Comparison of ENCODE assay signal across 8 cellular contexts in the genomic region with DNA sequence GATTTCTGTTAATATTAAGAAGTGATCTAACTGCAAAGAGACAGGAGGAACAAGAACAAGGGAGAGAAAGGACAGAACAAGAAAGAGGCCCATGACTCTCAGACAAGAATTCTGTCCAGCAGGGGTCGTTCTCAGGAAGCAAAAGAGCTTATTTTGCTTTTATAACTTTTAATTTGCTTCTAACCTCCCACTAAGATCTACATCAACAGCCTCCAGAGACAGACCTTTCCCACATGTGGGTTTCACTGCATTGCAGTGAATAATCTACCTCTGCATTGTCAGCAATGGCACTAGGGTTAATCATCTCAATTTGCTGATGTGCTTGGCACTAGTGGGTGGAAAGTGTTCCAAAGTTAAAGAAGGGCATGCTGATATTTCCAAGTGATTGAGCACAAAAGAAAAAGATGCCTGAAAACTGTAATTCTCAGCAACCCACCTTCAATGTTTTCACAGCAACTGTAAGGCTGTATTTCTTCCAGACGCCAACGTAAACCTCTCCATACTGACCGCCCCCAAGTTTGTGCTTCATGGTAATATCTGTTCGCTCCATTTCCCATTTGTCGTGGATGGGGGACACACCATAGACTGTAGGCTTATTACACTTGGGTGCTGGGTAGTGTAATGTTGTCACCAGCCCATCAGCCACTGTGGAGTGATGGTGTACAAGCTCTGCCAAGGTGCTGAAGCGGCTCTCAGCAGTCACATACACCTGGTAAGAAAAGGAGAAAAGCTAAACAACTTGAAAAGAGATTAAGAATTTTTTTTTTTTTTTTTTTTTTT. TPM values are rescaled to one million over a fixed set of nuclear protein-coding genes. Genes with fewer than 3 reads are reported as not detected.
DNase-seq lines count a peak whose midpoint lies in the region; ATAC-seq and TF ChIP-seq lines count a peak whose summit lies in the region.

No MANE protein-coding gene starts in this region.

- CTCF ChIA-PET in SK-N-SH (lab: Yijun Ruan, JAX): interaction anchor here (0.6 to 4.4 kb wide), 30 partner anchors 9 to 248 kb away, joined by 3 to 31 read pairs (median 4); a partner anchor contains a TSS

- H3K79me2 ChIP-seq in GM23338 (replicated peaks; ENCODE audit: insufficient read depth) (no peaks in the 10 kb centered on the region; the same call in 1 of the 2 replicates), SK-N-SH (ENCODE audit: insufficient read depth) (peaks cover 83% of the 10 kb centered on the region)

- H3K4me1 ChIP-seq in GM23338 (ENCODE audit: insufficient read depth): peaks cover 24% of the 10 kb centered on the region
- H3K4me1 ChIP-seq in SK-N-SH (ENCODE audit: control insufficient read depth in 1 of 2, insufficient read depth in 2 of 2, low read depth in 1 of 2, low read length in 1 of 2): peaks cover 4 to 9% of the 10 kb centered on the region in 2 experiments; a peak in 3 of 4 replicates

- peak overlapping the region; percentile 47; the same call in 1 of the 2 replicates for H3K27ac ChIP-seq in GM23338 (ENCODE audit: low read depth)
- H3K27ac ChIP-seq in SK-N-SH (ENCODE audit: low read depth in 2 of 2, low read length in 1 of 2): peak overlapping the region in 1 of 2 experiments; percentile 54; a peak in 2 of 4 replicates

- H3K4me1 Mint-ChIP-seq in GM23338 (peaks cover 5% of the 10 kb centered on the region), mesothelial cell of epicardium (no peaks in the 10 kb centered on the region), type B pancreatic cell (ENCODE audit: unreplicated experiment) (peaks cover 10% of the 10 kb centered on the region)

- no peaks in the 10 kb centered on the region for H3K9me3 ChIP-seq in SK-N-SH

- H3K4me3 ChIP-seq in GM23338 (no peak overlapping the region), SK-N-SH (ENCODE audit: low read depth in 2 of 2, low read length in 1 of 2) (no peak overlapping the region)

- ATAC-seq in GM23338: peak; percentile 62
- ATAC-seq in HG03460 (IDR thresholded peaks at IDR 0.05; ENCODE audit: unreplicated experiment): no peak
- no peak for ATAC-seq in GM19467 (IDR thresholded peaks at IDR 0.05; ENCODE audit: unreplicated experiment)

- TF ChIP-seq EP300 in SK-N-SH (IDR thresholded peaks at IDR 0.05; ENCODE audit: borderline replicate concordance in 1 of 2, low read depth in 1 of 2, low read length in 1 of 2): no peak

- H3K36me3 Mint-ChIP-seq in GM23338 (ENCODE audit: low read depth): peaks cover 26% of the 10 kb centered on the region
- H3K36me3 Mint-ChIP-seq in mesothelial cell of epicardium: peaks cover 21% of the 10 kb centered on the region
- peaks cover 22% of the 10 kb centered on the region for H3K36me3 Mint-ChIP-seq in type B pancreatic cell

- H4K20me1 ChIP-seq in GM23338 (replicated peaks; ENCODE audit: insufficient read depth): no peaks in the 10 kb centered on the region
- H4K20me1 ChIP-seq in SK-N-SH (ENCODE audit: insufficient read depth): 0 out of 2 replicates have a peak, but pooled peaks cover 3% of the 10 kb centered on the region

- peak; percentile 69 for TF ChIP-seq CTCF in AG09319 (IDR thresholded peaks at IDR 0.05; ENCODE audit: low read depth, low read length)
- peak; percentile 70 to 75 for TF ChIP-seq CTCF in GM23338 (conservative IDR thresholded peaks at IDR 0.05; ENCODE audit: low read depth in 2 of 2)
- peak; percentile 81 for TF ChIP-seq CTCF in SK-N-SH (IDR thresholded peaks at IDR 0.05)
- TF ChIP-seq CTCF in mesothelial cell of epicardium (IDR thresholded peaks at IDR 0.05; ENCODE audit: unreplicated experiment): peak; percentile 49
- TF ChIP-seq CTCF in type B pancreatic cell (conservative IDR thresholded peaks at IDR 0.05): peak; percentile 76

- H3K36me3 ChIP-seq in GM23338 (ENCODE audit: insufficient read depth) (peaks cover 16% of the 10 kb centered on the region), SK-N-SH (replicated peaks in 1 of 2; ENCODE audit: control insufficient read depth in 1 of 2, insufficient read depth in 2 of 2, low read length in 1 of 2) (peaks cover 41 to 82% of the 10 kb centered on the region in 2 experiments)

- TF ChIP-seq RAD21 in SK-N-SH (IDR thresholded peaks at IDR 0.05; ENCODE audit: low read length): peak; percentile 78

- POLR2A ChIA-PET in SK-N-SH (lab: Yijun Ruan, JAX): no interaction called here

- no peaks in the 10 kb centered on the region for H3K9me3 Mint-ChIP-seq in GM23338
- H3K9me3 Mint-ChIP-seq in mesothelial cell of epicardium: no peaks in the 10 kb centered on the region
- no peaks in the 10 kb centered on the region for H3K9me3 Mint-ChIP-seq in type B pancreatic cell

- H3K27me3 Mint-ChIP-seq in GM23338 (ENCODE audit: insufficient read depth, low read depth, poor library complexity) (no peaks in the 10 kb centered on the region), mesothelial cell of epicardium (ENCODE audit: low read depth) (no peaks in the 10 kb centered on the region), type B pancreatic cell (no peaks in the 10 kb centered on the region)

- H3K27ac Mint-ChIP-seq in GM23338: no peak overlapping the region
- H3K27ac Mint-ChIP-seq in mesothelial cell of epicardium: no peak overlapping the region
- peak overlapping the region; percentile 6 for H3K27ac Mint-ChIP-seq in type B pancreatic cell

- no peak overlapping the region for H3K4me3 Mint-ChIP-seq in GM23338
- H3K4me3 Mint-ChIP-seq in mesothelial cell of epicardium: no peak overlapping the region
- no peak overlapping the region for H3K4me3 Mint-ChIP-seq in type B pancreatic cell

- WGBS in SK-N-SH (ENCODE audit: low lambda C conversion rate): 84% methylated on average over 7 of the region's 7 CpGs

- H2AFZ ChIP-seq in GM23338 (no peak overlapping the region), SK-N-SH (ENCODE audit: low read depth) (no peak overlapping the region)

- H3K9me2 ChIP-seq in GM23338 (ENCODE audit: insufficient read depth) (no peaks in the 10 kb centered on the region), SK-N-SH (no peaks in the 10 kb centered on the region)

- H3K9ac ChIP-seq in SK-N-SH: no peak overlapping the region

- no peaks in the 10 kb centered on the region for H3K27me3 ChIP-seq in GM23338 (ENCODE audit: insufficient read depth)
- H3K27me3 ChIP-seq in SK-N-SH (ENCODE audit: insufficient read depth): no peaks in the 10 kb centered on the region

- H3F3A ChIP-seq in GM23338 (replicated peaks; ENCODE audit: low read depth): peaks cover 5% of the 10 kb centered on the region; the same call in 1 of the 2 replicates
- H3F3A ChIP-seq in SK-N-SH (replicated peaks; ENCODE audit: insufficient read depth): peaks cover 13% of the 10 kb centered on the region

- H3K4me2 ChIP-seq in GM23338: no peak overlapping the region
- H3K4me2 ChIP-seq in SK-N-SH: no peak overlapping the region; the same call in 1 of the 2 replicates

- peak; percentile 43 for DNase-seq in AG09319 (ENCODE audit: extremely low read depth, low read depth)
- peak; percentile 79 for DNase-seq in GM23338 (ENCODE audit: low spot score)
- DNase-seq in SK-N-SH: peak; percentile 42
- peak; percentile 56 for DNase-seq in dedifferentiated amniotic fluid mesenchymal stem cell (ENCODE audit: extremely low spot score)
- DNase-seq in mesothelial cell of epicardium (ENCODE audit: low spot score in 2 of 2, unreplicated experiment in 2 of 2): no peak
- no peak for DNase-seq in type B pancreatic cell (ENCODE audit: extremely low spot score, unreplicated experiment)

TF ChIP-seq in GM23338, 12 proteins besides CTCF, POLR2A, EP300 and RAD21 (continues in another document):
- TF ChIP-seq JUNB (IDR thresholded peaks at IDR 0.05; ENCODE audit: unreplicated experiment): no peak
- no peak for TF ChIP-seq EZH2 (IDR thresholded peaks at IDR 0.05; ENCODE audit: low read depth, unreplicated experiment)
- no peak for TF ChIP-seq POLR2AphosphoS5 (IDR thresholded peaks at IDR 0.05; ENCODE audit: low read depth)

TF ChIP-seq in SK-N-SH, 30 proteins besides CTCF, POLR2A, EP300 and RAD21:
- TF ChIP-seq SMC3 (IDR thresholded peaks at IDR 0.05; ENCODE audit: low read depth, low read length): peak; percentile 83
- TF ChIP-seq, protein P1, sequence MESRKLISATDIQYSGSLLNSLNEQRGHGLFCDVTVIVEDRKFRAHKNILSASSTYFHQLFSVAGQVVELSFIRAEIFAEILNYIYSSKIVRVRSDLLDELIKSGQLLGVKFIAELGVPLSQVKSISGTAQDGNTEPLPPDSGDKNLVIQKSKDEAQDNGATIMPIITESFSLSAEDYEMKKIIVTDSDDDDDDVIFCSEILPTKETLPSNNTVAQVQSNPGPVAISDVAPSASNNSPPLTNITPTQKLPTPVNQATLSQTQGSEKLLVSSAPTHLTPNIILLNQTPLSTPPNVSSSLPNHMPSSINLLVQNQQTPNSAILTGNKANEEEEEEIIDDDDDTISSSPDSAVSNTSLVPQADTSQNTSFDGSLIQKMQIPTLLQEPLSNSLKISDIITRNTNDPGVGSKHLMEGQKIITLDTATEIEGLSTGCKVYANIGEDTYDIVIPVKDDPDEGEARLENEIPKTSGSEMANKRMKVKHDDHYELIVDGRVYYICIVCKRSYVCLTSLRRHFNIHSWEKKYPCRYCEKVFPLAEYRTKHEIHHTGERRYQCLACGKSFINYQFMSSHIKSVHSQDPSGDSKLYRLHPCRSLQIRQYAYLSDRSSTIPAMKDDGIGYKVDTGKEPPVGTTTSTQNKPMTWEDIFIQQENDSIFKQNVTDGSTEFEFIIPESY (IDR thresholded peaks at IDR 0.05; ENCODE audit: borderline replicate concordance, low read depth): no peak
TF ChIP-seq in SK-N-SH: peak in this region for 1.

RNA-seq across cellular contexts. Expression of a gene that starts 39.5 kb away (rescaled TPM):
- total RNA-seq in GM23338 (2014; rRNA removed; shearing (Covaris generic)): 49.7 and 57.6 TPM in 2 replicates
- polyA plus RNA-seq in GM23338 (2016; fragmentation: Nextera tagmentation; extraction: Ambion mirVana) (11.2 TPM in 2 replicates), SK-N-SH (2012; rRNA removed) (29.9 and 33.2 TPM in 2 replicates)
- polyA plus RNA-seq in SK-N-SH (2012; cell fraction: cytosol; rRNA removed): 17.8 and 25.9 TPM in 2 replicates
- polyA plus RNA-seq in SK-N-SH (2012; cell fraction: nucleus; rRNA removed): 23.3 and 29.7 TPM in 2 replicates
- total RNA-seq in mesothelial cell of epicardium (16.5 to 18.3 TPM (median 17.3 TPM) in 3 replicates), type B pancreatic cell (ENCODE audit: low replicate concordance) (21.7 and 23.2 TPM in 2 replicates)

Comparison
In these comparisons a context has a peak if more than half of its experiments do, and no peak if none do; other contexts are left out.
1. DNase-seq: peak in AG09319 (single experiment), GM23338 (single experiment), SK-N-SH (single experiment) and dedifferentiated amniotic fluid mesenchymal stem cell (single experiment); none in mesothelial cell of epicardium (0 of 2) and type B pancreatic cell (single experiment).
2. Peak in every context shown above with its lines, with median percentiles within 50 percentile points of each other: CTCF ChIP-seq.